Comparison of ENCODE assay signal across 9 cellular contexts in genomic region chr18:78659748-78660147, GRCh38.
A peak's percentile ranks its signal among the peaks of the same experiment; 100 is the strongest.
DNase-seq lines count a peak whose midpoint lies in the region; ATAC-seq and TF ChIP-seq lines count a peak whose summit lies in the region.
"Had no signal": no experiment of that assay in that cellular context is flagged by ENCODE, and none has a peak within 500 bp of the region (broad histone marks: within the 10 kb centered on the region; RNA-seq: fewer than 3 reads in every experiment).

No MANE protein-coding gene starts in this region.

- CTCF ChIA-PET in activated CD8-positive, alpha-beta T cell treated with anti-CD3 and anti-CD28 coated beads, Interleukin-2, amount 10 ng/mL, durations not matched to agents 7 days and 5 days (lab: Charles Lee) = no interaction called here
- CTCF ChIA-PET in CD4-positive, alpha-beta memory T cell (lab: Charles Lee; ENCODE audit: partially characterized antibody) = no interaction called here

- peaks cover 50% of the 10 kb centered on the region for H3K9me3 Mint-ChIP-seq in HFFc6
- H3K9me3 Mint-ChIP-seq in activated CD8-positive, alpha-beta T cell treated with anti-CD3 and anti-CD28 coated beads, Interleukin-2, amount 10 ng/mL, durations not matched to agents 7 days and 5 days (ENCODE audit: insufficient read depth) = no peaks in the 10 kb centered on the region
- peaks cover 0 to 12% (median 2%) of the 10 kb centered on the region in 8 donors for H3K9me3 Mint-ChIP-seq in CD4-positive, alpha-beta memory T cell

- POLR2A ChIA-PET in activated CD8-positive, alpha-beta T cell treated with anti-CD3 and anti-CD28 coated beads, Interleukin-2, amount 10 ng/mL, durations not matched to agents 7 days and 5 days (lab: Charles Lee) = no interaction called here
- POLR2A ChIA-PET in CD4-positive, alpha-beta memory T cell (lab: Charles Lee; ENCODE audit: partially characterized antibody) = no interaction called here

- H3K27me3 Mint-ChIP-seq in HFFc6 (ENCODE audit: insufficient read depth) = no peaks in the 10 kb centered on the region; the same call in none of the 2 replicates
- H3K27me3 Mint-ChIP-seq in activated CD8-positive, alpha-beta T cell treated with anti-CD3 and anti-CD28 coated beads, Interleukin-2, amount 10 ng/mL, durations not matched to agents 7 days and 5 days (ENCODE audit: low read depth) = no peaks in the 10 kb centered on the region
- H3K27me3 Mint-ChIP-seq in CD4-positive, alpha-beta memory T cell = peaks cover 0 to 5% of the 10 kb centered on the region in 2 donors

- no peaks in the 10 kb centered on the region for H3K27me3 ChIP-seq in DND-41 (ENCODE audit: insufficient read depth, low read length, poor library complexity)
- no peaks in the 10 kb centered on the region for H3K27me3 ChIP-seq in CD4-positive, alpha-beta memory T cell (ENCODE audit: insufficient read depth, low read length)

- H2AFZ ChIP-seq in DND-41 (ENCODE audit: low read depth, low read length) = no peak overlapping the region

- H3K27ac Mint-ChIP-seq in HFFc6 = no peak overlapping the region
- no peak overlapping the region for H3K27ac Mint-ChIP-seq in activated CD8-positive, alpha-beta T cell treated with anti-CD3 and anti-CD28 coated beads, Interleukin-2, amount 10 ng/mL, durations not matched to agents 7 days and 5 days
- no peak overlapping the region for H3K27ac Mint-ChIP-seq in CD4-positive, alpha-beta memory T cell

- H4K20me1 ChIP-seq in DND-41 (ENCODE audit: insufficient read depth, low read length) = no peaks in the 10 kb centered on the region

- H3K27ac ChIP-seq in DND-41 (ENCODE audit: low read length) = no peak overlapping the region
- H3K27ac ChIP-seq in CD4-positive, alpha-beta memory T cell (ENCODE audit: low read depth, low read length) = no peak overlapping the region

- H3K4me3 Mint-ChIP-seq in HFFc6 = no peak overlapping the region
- no peak overlapping the region for H3K4me3 Mint-ChIP-seq in activated CD8-positive, alpha-beta T cell treated with anti-CD3 and anti-CD28 coated beads, Interleukin-2, amount 10 ng/mL, durations not matched to agents 7 days and 5 days
- H3K4me3 Mint-ChIP-seq in CD4-positive, alpha-beta memory T cell = no peak overlapping the region

- H3K4me1 ChIP-seq in DND-41 (ENCODE audit: insufficient read depth, low read length) (no peaks in the 10 kb centered on the region), mucosa of descending colon (ENCODE audit: low read depth) (no peaks in the 10 kb centered on the region)
- no peaks in the 10 kb centered on the region for H3K4me1 ChIP-seq in CD4-positive, alpha-beta memory T cell (ENCODE audit: insufficient read depth, low read length)

- no peak overlapping the region for H3K9ac ChIP-seq in DND-41 (ENCODE audit: low read depth, low read length)

- DNase-seq in DND-41 (peak; percentile 35), HFFc6 (no peak), mucosa of descending colon (peak in 2 of 3 donors; percentile 22 to 35), MV-4-11 (lab: John Stamatoyannopoulos, UW) (no peak)
- DNase-seq in activated CD8-positive, alpha-beta T cell treated with anti-CD3 and anti-CD28 coated beads, Interleukin-2, amount 10 ng/mL, durations not matched to agents 7 days and 5 days = peak; percentile 26
- no peak for DNase-seq in effector CD8-positive, alpha-beta T cell (lab: John Stamatoyannopoulos, UW)
- DNase-seq in CD4-positive, alpha-beta memory T cell = no peak
- DNase-seq: NCI-H2171 had no signal

- H3K4me1 Mint-ChIP-seq in HFFc6 (ENCODE audit: low read depth) = no peaks in the 10 kb centered on the region
- no peaks in the 10 kb centered on the region for H3K4me1 Mint-ChIP-seq in activated CD8-positive, alpha-beta T cell treated with anti-CD3 and anti-CD28 coated beads, Interleukin-2, amount 10 ng/mL, durations not matched to agents 7 days and 5 days (ENCODE audit: low read depth)
- no peaks in the 10 kb centered on the region for H3K4me1 Mint-ChIP-seq in CD4-positive, alpha-beta memory T cell

- ATAC-seq in DND-41 (ENCODE audit: insufficient read depth, low read depth) (peak; percentile 78; the same call in 2 of the 3 replicates), mucosa of descending colon (peak; percentile 36), GM21723 (IDR thresholded peaks at IDR 0.05; ENCODE audit: unreplicated experiment) (no peak)
- no peak for ATAC-seq in activated CD8-positive, alpha-beta T cell treated with anti-CD3 and anti-CD28 coated beads, Interleukin-2, amount 10 ng/mL, durations not matched to agents 7 days and 5 days

- H3K36me3 Mint-ChIP-seq in HFFc6 (ENCODE audit: low read depth) = peaks cover 11% of the 10 kb centered on the region; the same call in 1 of the 2 replicates
- no peaks in the 10 kb centered on the region for H3K36me3 Mint-ChIP-seq in activated CD8-positive, alpha-beta T cell treated with anti-CD3 and anti-CD28 coated beads, Interleukin-2, amount 10 ng/mL, durations not matched to agents 7 days and 5 days (ENCODE audit: low read depth)
- no peaks in the 10 kb centered on the region for H3K36me3 Mint-ChIP-seq in CD4-positive, alpha-beta memory T cell

- H3K9me3 ChIP-seq in DND-41 (ENCODE audit: insufficient read depth, low read length, severe bottlenecking) (peaks cover 7% of the 10 kb centered on the region), mucosa of descending colon (peaks cover 2% of the 10 kb centered on the region)
- no peaks in the 10 kb centered on the region for H3K9me3 ChIP-seq in CD4-positive, alpha-beta memory T cell (ENCODE audit: control insufficient read depth in 1 of 2, low read length in 2 of 2)

- intact Hi-C loops in mucosa of descending colon (cut with DNase I, micrococcal nuclease) = no loop called here
- intact Hi-C loops in CD4-positive, alpha-beta memory T cell (cut with micrococcal nuclease) = no loop called here

- H3K4me2 ChIP-seq in DND-41 (ENCODE audit: insufficient read depth, low read length) = no peak overlapping the region

- H3K36me3 ChIP-seq in DND-41 (ENCODE audit: insufficient read depth, low read length) (no peaks in the 10 kb centered on the region), mucosa of descending colon (ENCODE audit: low read depth) (no peaks in the 10 kb centered on the region)
- no peaks in the 10 kb centered on the region for H3K36me3 ChIP-seq in CD4-positive, alpha-beta memory T cell (ENCODE audit: insufficient read depth, low read length)

- no peaks in the 10 kb centered on the region for H3K79me2 ChIP-seq in DND-41 (ENCODE audit: insufficient read depth, low read length)

- TF ChIP-seq CTCF in DND-41 (IDR thresholded peaks at IDR 0.05; ENCODE audit: borderline replicate concordance, extremely low read depth, low read length, poor library complexity, severe bottlenecking) = peak; percentile 71
- TF ChIP-seq CTCF in HFFc6 (IDR thresholded peaks at IDR 0.05) = peak; percentile 22; the same call in 1 of the 2 replicates
- peak; percentile 17 for TF ChIP-seq CTCF in mucosa of descending colon (IDR thresholded peaks at IDR 0.05)

- H3K4me3 ChIP-seq in DND-41 (ENCODE audit: low read depth in 1 of 2, low read length in 2 of 2) (no peak overlapping the region), mucosa of descending colon (no peak overlapping the region)
- H3K4me3 ChIP-seq in CD4-positive, alpha-beta memory T cell (ENCODE audit: low read length in 2 of 2) = no peak overlapping the region

Comparison
In these comparisons a context has a peak if more than half of its experiments do, and no peak if none do; other contexts are left out.
1. ATAC-seq: peak in DND-41 (single experiment) and mucosa of descending colon (single experiment); none in activated CD8-positive, alpha-beta T cell treated with anti-CD3 and anti-CD28 coated beads, Interleukin-2, amount 10 ng/mL, durations not matched to agents 7 days and 5 days (single experiment) and GM21723 (single experiment).
2. DNase-seq: peak in DND-41 (single experiment), activated CD8-positive, alpha-beta T cell treated with anti-CD3 and anti-CD28 coated beads, Interleukin-2, amount 10 ng/mL, durations not matched to agents 7 days and 5 days (single experiment) and mucosa of descending colon (2 of 3); none in HFFc6 (single experiment), MV-4-11 (single experiment), effector CD8-positive, alpha-beta T cell (single experiment) and CD4-positive, alpha-beta memory T cell (0 of 5).
3. CTCF ChIP-seq: peak in every context shown above with its lines; median percentile 71 in DND-41; 22 in HFFc6; 17 in mucosa of descending colon.